Comparison of ENCODE assay signal across 22 cellular contexts in the genomic region with DNA sequence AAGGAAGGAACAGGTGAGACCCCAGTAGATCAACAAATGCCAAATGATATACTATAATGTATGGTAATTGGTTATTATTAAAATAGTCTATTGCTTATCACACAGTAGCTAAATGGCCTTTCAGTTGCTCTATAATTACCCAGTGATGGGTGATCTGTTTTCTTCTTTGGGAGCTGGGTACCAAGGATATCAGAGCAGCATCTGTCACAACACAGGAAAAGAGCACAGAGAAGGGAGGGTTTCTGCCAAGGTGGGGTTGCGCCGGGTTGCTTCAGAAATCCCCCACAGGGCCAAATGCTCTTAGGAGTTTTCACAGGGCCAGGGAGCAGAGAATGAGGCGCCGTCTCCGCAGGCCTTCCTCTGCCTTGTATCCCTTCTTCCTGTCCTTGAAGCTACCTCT.
"Had no signal": no experiment of that assay in that cellular context is flagged by ENCODE, and none has a peak within 500 bp of the region (broad histone marks: within the 10 kb centered on the region; RNA-seq: fewer than 3 reads in every experiment).

No MANE protein-coding gene starts in this region.

- H3K27me3 ChIP-seq: MG63, SJSA1 had no signal

- H3K4me1 ChIP-seq: SJSA1 had no signal

- H3K36me3 ChIP-seq: MG63, SJSA1 had no signal

- H3K4me3 ChIP-seq: MG63, SJSA1 had no signal

- H3K9me3 ChIP-seq: MG63, SJSA1 had no signal

- ATAC-seq: HepG2 had no signal

- DNase-seq: IMR-90, Karpas-422, KG1, MG63, NCI-H1092, NCI-H1105 treated with DMSO at 0.1 percent for 48 hours, NCI-H1436 treated with DMSO at 0.1 percent for 48 hours, NCI-H1694, NCI-H187 treated with DMSO at 0.1 percent for 48 hours, NCI-H2029 treated with DMSO at 0.1 percent for 48 hours, NCI-H2171 treated with DMSO at 0.1 percent for 48 hours, NCI-H345, NCI-H446 treated with DMSO at 0.1 percent for 48 hours, NCI-H510A treated with DMSO at 0.1 percent for 48 hours, NCI-H526, NCI-H82, Right ventricle myocardium superior, RPMI8226, SIG-M5, T-helper 2 cell had no signal
